ENCODE assay signal across 11 cellular contexts in the genomic region with DNA sequence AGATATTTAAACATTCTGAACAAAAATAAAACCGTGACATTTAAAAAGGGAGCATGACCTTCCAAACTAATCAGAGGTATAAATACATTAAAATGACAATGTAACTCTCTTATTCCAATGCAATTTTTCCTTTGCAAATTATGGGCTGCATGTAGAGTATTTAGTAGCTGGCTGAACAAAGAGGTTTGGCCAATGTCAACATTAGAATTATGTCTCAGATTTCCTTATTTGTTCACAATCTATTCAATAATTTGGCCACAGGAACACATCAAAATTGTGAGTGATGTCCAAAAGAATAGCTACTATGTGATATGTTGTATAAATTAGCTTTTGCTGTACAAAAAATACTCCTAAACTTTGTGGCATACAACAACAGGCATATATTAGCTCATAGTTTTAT.
DNase-seq lines count a peak whose midpoint lies in the region; ATAC-seq lines count a peak whose summit lies in the region.
"Had no signal": no experiment of that assay in that cellular context is flagged by ENCODE, and none has a peak within 500 bp of the region (broad histone marks: within the 10 kb centered on the region; RNA-seq: fewer than 3 reads in every experiment).

No MANE protein-coding gene starts in this region.

- no peak for ATAC-seq in GM21723 (IDR thresholded peaks at IDR 0.05; ENCODE audit: unreplicated experiment)
- ATAC-seq: CD8-positive, alpha-beta T cell had no signal

- DNase-seq in DMS53 (lab: John Stamatoyannopoulos, UW) (peak; percentile 3), DMS53 treated with DMSO at 0.1 percent for 48 hours (lab: John Stamatoyannopoulos, UW; ENCODE audit: unreplicated experiment) (no peak), NCI-H748 (lab: John Stamatoyannopoulos, UW; ENCODE audit: unreplicated experiment) (peak; percentile 69), dermis blood vessel endothelial cell (peak; percentile 32), GM19238 (ENCODE audit: insufficient read length, low spot score) (no peak)
- no peak for DNase-seq in activated naive CD4-positive, alpha-beta T cell treated with Interleukin-2 at 50 U/mL for 16 hours
- DNase-seq: Caco-2; CD8-positive, alpha-beta T cell; GM23248; H7 had no signal

Comparison
In these comparisons a context has a peak if more than half of its experiments do, and no peak if none do; other contexts are left out.
1. DNase-seq: peak in DMS53 (single experiment), NCI-H748 (single experiment) and dermis blood vessel endothelial cell (single experiment); none in DMS53 treated with DMSO at 0.1 percent for 48 hours (single experiment), GM19238 (single experiment) and activated naive CD4-positive, alpha-beta T cell treated with Interleukin-2 at 50 U/mL for 16 hours (single experiment).